Comparison of ENCODE assay signal across 10 cellular contexts in genomic region chr3:114498779-114499370, GRCh38.
A peak's percentile ranks its signal among the peaks of the same experiment; 100 is the strongest.
DNase-seq lines count a peak whose midpoint lies in the region; ATAC-seq and TF ChIP-seq lines count a peak whose summit lies in the region.
"Had no signal": no experiment of that assay in that cellular context is flagged by ENCODE, and none has a peak within 500 bp of the region (broad histone marks: within the 10 kb centered on the region; RNA-seq: fewer than 3 reads in every experiment).

No MANE protein-coding gene starts in this region.

- peak overlapping the region; percentile 24 for H3K27ac Mint-ChIP-seq in T-helper 17 cell

- TF ChIP-seq CTCF in upper lobe of right lung (IDR thresholded peaks at IDR 0.05) = no peak

- H3K27me3 ChIP-seq in ACC112 (ENCODE audit: insufficient read depth, low read length) (no peaks in the 10 kb centered on the region), right cardiac atrium (ENCODE audit: control insufficient read depth, insufficient read depth) (no peaks in the 10 kb centered on the region), upper lobe of right lung (no peaks in the 10 kb centered on the region)

- peaks cover 11% of the 10 kb centered on the region for H3K27me3 Mint-ChIP-seq in T-helper 17 cell

- H3K79me2 ChIP-seq in ACC112 (ENCODE audit: control insufficient read depth, insufficient read depth, low read length, unreplicated experiment) = no peaks in the 10 kb centered on the region

- H3K36me3 ChIP-seq in ACC112 (ENCODE audit: insufficient read depth, low read length) (no peaks in the 10 kb centered on the region), upper lobe of right lung (no peaks in the 10 kb centered on the region)

- H3K4me1 ChIP-seq in ACC112 (ENCODE audit: control insufficient read depth, insufficient read depth, low read length, unreplicated experiment) (peaks cover 63% of the 10 kb centered on the region), right cardiac atrium (ENCODE audit: control insufficient read depth, insufficient read depth, low read length) (peaks cover 10% of the 10 kb centered on the region), upper lobe of right lung (peaks cover 17% of the 10 kb centered on the region)

- WGBS in right cardiac atrium = 82% methylated on average over 6 of the region's 6 CpGs

- DNase-seq in HS-27A (ENCODE audit: low read depth) = peak; percentile 17
- DNase-seq in T-helper 17 cell = no peak
- DNase-seq in right cardiac atrium = peak in 1 of 3 donors; percentile 18
- DNase-seq in activated CD4-positive, alpha-beta T cell treated with anti-CD3 and anti-CD28 coated beads, Interleukin-2, amount 50 U/mL, for 48 hours = no peak
- no peak for DNase-seq in upper lobe of right lung
- DNase-seq in NCI-H2029 (lab: John Stamatoyannopoulos, UW) = no peak
- DNase-seq: stimulated activated CD4-positive, alpha-beta T cell treated with anti-CD3 and anti-CD28 coated beads, Interleukin-4, amount 100 ng/mL, for 1 hour had no signal

- H3K4me3 Mint-ChIP-seq in T-helper 17 cell = no peak overlapping the region

- no peak overlapping the region for H2AFZ ChIP-seq in ACC112 (ENCODE audit: low read length, unreplicated experiment)

- no peak overlapping the region for H3K4me3 ChIP-seq in ACC112 (ENCODE audit: low read depth, low read length)
- H3K4me3 ChIP-seq in right cardiac atrium (ENCODE audit: low read length) = no peak overlapping the region
- no peak overlapping the region for H3K4me3 ChIP-seq in upper lobe of right lung

- ATAC-seq in T-helper 17 cell = no peak
- peak; percentile 37 to 73 for ATAC-seq in right cardiac atrium
- no peak for ATAC-seq in activated CD4-positive, CD25-positive, alpha-beta regulatory T cell treated with anti-CD3 and anti-CD28 coated beads, Interleukin-2, amount 50 U/mL, for 24 hours
- no peak for ATAC-seq in upper lobe of right lung

- intact Hi-C loops in right cardiac atrium (cut with DNase I) (no loop called here), upper lobe of right lung (cut with DNase I) (no loop called here)

- H3K9me3 ChIP-seq in T-helper 17 cell (ENCODE audit: control insufficient read depth, low read length, poor library complexity, severe bottlenecking) (no peaks in the 10 kb centered on the region), right cardiac atrium (ENCODE audit: control insufficient read depth, low read length) (no peaks in the 10 kb centered on the region), upper lobe of right lung (no peaks in the 10 kb centered on the region)

- peaks cover 2% of the 10 kb centered on the region for H3K36me3 Mint-ChIP-seq in T-helper 17 cell (ENCODE audit: low read depth)

- peaks cover 21% of the 10 kb centered on the region for H3K4me1 Mint-ChIP-seq in T-helper 17 cell

- H3K27ac ChIP-seq in ACC112 (ENCODE audit: low read depth, low read length) (peak overlapping the region; percentile 88; the same call in 1 of the 2 replicates), right cardiac atrium (ENCODE audit: low read length) (no peak overlapping the region), upper lobe of right lung (no peak overlapping the region)
- H3K27ac ChIP-seq: C4-2B had no signal

Comparison
In these comparisons a context has a peak if more than half of its experiments do, and no peak if none do; other contexts are left out.
1. ATAC-seq: peak in right cardiac atrium (2 of 2); none in T-helper 17 cell (single experiment), activated CD4-positive, CD25-positive, alpha-beta regulatory T cell treated with anti-CD3 and anti-CD28 coated beads, Interleukin-2, amount 50 U/mL, for 24 hours (0 of 2) and upper lobe of right lung (single experiment).